3 cellular contexts compared by ENCODE assay signal in genomic region chr13:103473081-103473480, GRCh38.
TF ChIP-seq lines count a peak whose summit lies in the region.

No MANE protein-coding gene starts in this region.

TF ChIP-seq in A549, 52 proteins besides CTCF, POLR2A, EP300 and RAD21:
- TF ChIP-seq HOXB5 (CRISPR knock-in tag; IDR thresholded peaks at IDR 0.05) (no peak), MAFK (IDR thresholded peaks at IDR 0.05; ENCODE audit: partially characterized antibody) (peak; percentile 96)
TF ChIP-seq in A549: peak in this region for 1.

TF ChIP-seq in IMR-90, 13 proteins besides CTCF, POLR2A, EP300 and RAD21:
- TF ChIP-seq MAFK (IDR thresholded peaks at IDR 0.05; ENCODE audit: low read depth, low read length) (peak; percentile 98), MAZ (IDR thresholded peaks at IDR 0.05; ENCODE audit: borderline replicate concordance, low read depth, low read length) (no peak), FOS (IDR thresholded peaks at IDR 0.05; ENCODE audit: low read depth, low read length) (no peak), RFX5 (IDR thresholded peaks at IDR 0.05; ENCODE audit: low read depth, low read length) (no peak)

TF ChIP-seq in H1, 55 proteins besides CTCF, POLR2A, EP300 and RAD21:
- TF ChIP-seq MAFK (IDR thresholded peaks at IDR 0.05; ENCODE audit: low read depth, low read length) (peak; percentile 97), CHD2 (IDR thresholded peaks at IDR 0.05; ENCODE audit: low read length) (no peak), GABPA (IDR thresholded peaks at IDR 0.05; ENCODE audit: borderline replicate concordance, insufficient read depth, low read length) (no peak), RNF2 (IDR thresholded peaks at IDR 0.05; ENCODE audit: borderline replicate concordance, low read depth, low read length, missing control alignments, poor library complexity, severe bottlenecking) (no peak)
